In the genomic region with DNA sequence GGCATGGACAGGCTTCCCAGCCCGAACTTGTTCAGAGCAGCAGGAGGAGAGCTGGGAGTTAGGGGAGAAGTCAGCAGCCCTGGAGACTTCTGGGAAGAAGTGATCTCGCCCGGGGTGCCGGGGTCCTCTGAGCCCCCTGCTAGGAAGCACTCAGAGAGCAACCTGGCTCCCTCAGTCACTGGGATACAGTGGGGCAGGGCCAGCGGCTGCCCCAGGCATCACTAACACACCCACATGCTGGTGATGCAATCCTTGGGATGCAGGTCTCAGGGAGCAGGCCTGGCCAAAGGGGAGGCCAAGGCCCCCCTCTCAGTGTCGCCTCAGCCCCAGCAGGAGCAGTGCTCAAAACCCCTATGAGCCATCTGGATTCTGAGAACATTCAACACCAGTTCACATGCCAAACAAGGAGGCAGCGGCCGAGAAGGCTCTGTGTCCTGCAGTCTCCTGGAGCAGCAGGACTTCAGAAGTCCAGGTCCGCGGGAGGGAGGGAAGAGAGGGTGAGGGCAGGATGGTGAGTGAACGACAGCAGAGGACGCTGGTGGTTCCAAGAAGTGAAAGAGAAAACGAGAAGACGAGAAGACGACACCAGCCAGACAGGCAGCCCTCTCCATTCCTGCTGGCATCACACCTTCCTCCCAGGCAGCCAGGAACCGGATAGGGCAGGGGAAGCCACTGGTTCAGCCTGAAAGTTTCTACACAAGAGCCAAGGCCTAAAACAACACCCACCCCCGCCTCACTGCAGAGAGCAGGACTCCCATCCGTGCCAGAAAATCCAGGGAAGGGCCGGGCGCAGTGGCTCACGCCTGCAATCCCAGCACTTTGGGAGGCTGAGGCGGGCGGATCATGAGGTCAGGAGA, we compare ENCODE assay signal across 17 cellular contexts. TPM values are rescaled to one million over a fixed set of nuclear protein-coding genes. Genes with fewer than 3 reads are reported as not detected.
DNase-seq lines count a peak whose midpoint lies in the region; TF ChIP-seq lines count a peak whose summit lies in the region.
"Had no signal": no experiment of that assay in that cellular context is flagged by ENCODE, and none has a peak within 500 bp of the region (broad histone marks: within the 10 kb centered on the region; RNA-seq: fewer than 3 reads in every experiment).

No MANE protein-coding gene starts in this region.

- WGBS in stomach, 5 donors, result 45 to 83% (median 66%) methylated on average over 13 to 23 of the region's 23 CpGs

- TF ChIP-seq POLR2A in stomach (IDR thresholded peaks at IDR 0.05), result no peak

- H3K27me3 ChIP-seq in stomach, result no peaks in the 10 kb centered on the region
- H3K27me3 ChIP-seq: ovary had no signal

- H3K4me3 ChIP-seq in fibroblast of the aortic adventitia (ENCODE audit: low read depth, low read length) (no peak overlapping the region), stomach (peak overlapping the region in 1 of 4 donors; percentile 16)
- H3K4me3 ChIP-seq: ovary had no signal

- peaks cover 7% of the 10 kb centered on the region for H3K4me1 Mint-ChIP-seq in T-helper 1 cell treated with Interleukin-12 subunit alpha and Interleukin-12 subunit beta and Interleukin-4 antibody, amounts not matched to agents 30 μg/mL and 1 μg/mL, for 36 hours (ENCODE audit: low read depth)
- peaks cover 13% of the 10 kb centered on the region for H3K4me1 Mint-ChIP-seq in activated T-helper 2 cell treated with anti-CD3 and anti-CD28 coated beads, Interferon-gamma antibody, Interleukin-2, Interleukin-4, amounts not matched to agents 10 μg/mL and 5 μg/mL and 100 μg/mL, durations not matched to agents 14 hours and 24 hours and 36 hours (ENCODE audit: low read depth)

- DNase-seq in T-helper 1 cell, result no peak
- no peak for DNase-seq in activated T-helper 2 cell treated with anti-CD3 and anti-CD28 coated beads, Interferon-gamma antibody, Interleukin-2, Interleukin-4, amounts not matched to agents 10 μg/mL and 5 μg/mL and 100 μg/mL, durations not matched to agents 14 hours and 24 hours and 36 hours (ENCODE audit: low spot score)
- peak; percentile 31 for DNase-seq in fibroblast of the aortic adventitia (ENCODE audit: low read depth)
- peak; percentile 61 for DNase-seq in stomach
- DNase-seq in stimulated activated CD4-positive, alpha-beta T cell treated with anti-CD3 and anti-CD28 coated beads, Interleukin-2, amount 100 ng/mL, for 48 hours, result no peak
- no peak for DNase-seq in NCI-H1436 treated with DMSO at 0.1 percent for 48 hours (lab: John Stamatoyannopoulos, UW)
- no peak for DNase-seq in SW 1271 (lab: John Stamatoyannopoulos, UW)
- DNase-seq: activated CD4-positive, alpha-beta T cell treated with anti-CD3 and anti-CD28 coated beads, Interleukin-2, amount 50 U/mL, for 1 hour; activated T-cell treated with anti-CD3 and anti-CD28 coated beads for 4 hours; DMS53; MM.1S; NCI-H187; ovary; SHP77 treated with DMSO at 0.1 percent for 48 hours; small intestine had no signal

- peaks cover 3 to 17% (median 9%) of the 10 kb centered on the region in 4 donors for H3K36me3 ChIP-seq in stomach
- H3K36me3 ChIP-seq: ovary had no signal

- TF ChIP-seq CTCF in fibroblast of the aortic adventitia (IDR thresholded peaks at IDR 0.05; ENCODE audit: insufficient read depth, low read length) (no peak), stomach (IDR thresholded peaks at IDR 0.05) (no peak)

- H3K27ac ChIP-seq in stomach, result peak overlapping the region in 3 of 5 donors; percentile 29 to 56 (median 34)

- no peak for TF ChIP-seq EP300 in stomach (IDR thresholded peaks at IDR 0.05)

- intact Hi-C loops in activated T-helper 2 cell treated with anti-CD3 and anti-CD28 coated beads, Interferon-gamma antibody, Interleukin-2, Interleukin-4, amounts not matched to agents 10 μg/mL and 5 μg/mL and 100 μg/mL, durations not matched to agents 14 hours and 24 hours and 36 hours (cut with micrococcal nuclease), result no loop called here
- intact Hi-C loops in stomach (cut with DNase I; ENCODE audit: low total_unique reads), result no loop called here

- H3K36me3 Mint-ChIP-seq in T-helper 1 cell treated with Interleukin-12 subunit alpha and Interleukin-12 subunit beta and Interleukin-4 antibody, amounts not matched to agents 30 μg/mL and 1 μg/mL, for 36 hours (ENCODE audit: low read depth), result peaks cover 5% of the 10 kb centered on the region
- peaks cover 5% of the 10 kb centered on the region for H3K36me3 Mint-ChIP-seq in activated T-helper 2 cell treated with anti-CD3 and anti-CD28 coated beads, Interferon-gamma antibody, Interleukin-2, Interleukin-4, amounts not matched to agents 10 μg/mL and 5 μg/mL and 100 μg/mL, durations not matched to agents 14 hours and 24 hours and 36 hours (ENCODE audit: low read depth)

- H3K27ac Mint-ChIP-seq in T-helper 1 cell treated with Interleukin-12 subunit alpha and Interleukin-12 subunit beta and Interleukin-4 antibody, amounts not matched to agents 30 μg/mL and 1 μg/mL, for 36 hours, result peak overlapping the region; percentile 73
- no peak overlapping the region for H3K27ac Mint-ChIP-seq in activated T-helper 2 cell treated with anti-CD3 and anti-CD28 coated beads, Interferon-gamma antibody, Interleukin-2, Interleukin-4, amounts not matched to agents 10 μg/mL and 5 μg/mL and 100 μg/mL, durations not matched to agents 14 hours and 24 hours and 36 hours
- H3K27ac Mint-ChIP-seq: activated naive CD4-positive, alpha-beta T cell treated with anti-CD3 and anti-CD28 coated beads, Interleukin-2, amount 50 U/mL, for 24 hours had no signal

- no peaks in the 10 kb centered on the region for H3K27me3 Mint-ChIP-seq in T-helper 1 cell treated with Interleukin-12 subunit alpha and Interleukin-12 subunit beta and Interleukin-4 antibody, amounts not matched to agents 30 μg/mL and 1 μg/mL, for 36 hours (ENCODE audit: low read depth)
- no peaks in the 10 kb centered on the region for H3K27me3 Mint-ChIP-seq in activated T-helper 2 cell treated with anti-CD3 and anti-CD28 coated beads, Interferon-gamma antibody, Interleukin-2, Interleukin-4, amounts not matched to agents 10 μg/mL and 5 μg/mL and 100 μg/mL, durations not matched to agents 14 hours and 24 hours and 36 hours (ENCODE audit: low read depth)
- H3K27me3 Mint-ChIP-seq: activated naive CD4-positive, alpha-beta T cell treated with anti-CD3 and anti-CD28 coated beads, Interleukin-2, amount 50 U/mL, for 24 hours had no signal

- no peaks in the 10 kb centered on the region for H3K9me3 Mint-ChIP-seq in T-helper 1 cell treated with Interleukin-12 subunit alpha and Interleukin-12 subunit beta and Interleukin-4 antibody, amounts not matched to agents 30 μg/mL and 1 μg/mL, for 36 hours
- H3K9me3 Mint-ChIP-seq in activated T-helper 2 cell treated with anti-CD3 and anti-CD28 coated beads, Interferon-gamma antibody, Interleukin-2, Interleukin-4, amounts not matched to agents 10 μg/mL and 5 μg/mL and 100 μg/mL, durations not matched to agents 14 hours and 24 hours and 36 hours, result no peaks in the 10 kb centered on the region
- H3K9me3 Mint-ChIP-seq: activated naive CD4-positive, alpha-beta T cell treated with anti-CD3 and anti-CD28 coated beads, Interleukin-2, amount 50 U/mL, for 24 hours had no signal

- H3K9me3 ChIP-seq in stomach, result no peaks in the 10 kb centered on the region
- H3K9me3 ChIP-seq: ovary had no signal

- peaks cover 18 to 52% (median 49%) of the 10 kb centered on the region in 4 donors for H3K4me1 ChIP-seq in stomach

- H3K4me3 Mint-ChIP-seq in T-helper 1 cell treated with Interleukin-12 subunit alpha and Interleukin-12 subunit beta and Interleukin-4 antibody, amounts not matched to agents 30 μg/mL and 1 μg/mL, for 36 hours, result peak overlapping the region; percentile 42
- H3K4me3 Mint-ChIP-seq in activated T-helper 2 cell treated with anti-CD3 and anti-CD28 coated beads, Interferon-gamma antibody, Interleukin-2, Interleukin-4, amounts not matched to agents 10 μg/mL and 5 μg/mL and 100 μg/mL, durations not matched to agents 14 hours and 24 hours and 36 hours (ENCODE audit: low read depth), result peak overlapping the region; percentile 30

RNA-seq across cellular contexts. Expression of a gene that starts 2.3 kb away (rescaled TPM):
- total RNA-seq in activated T-helper 2 cell treated with anti-CD3 and anti-CD28 coated beads, Interferon-gamma antibody, Interleukin-2, Interleukin-4, amounts not matched to agents 10 μg/mL and 5 μg/mL and 100 μg/mL, durations not matched to agents 14 hours and 24 hours and 36 hours, result 1.6 TPM in 2 replicates
- 0.81 and 5.4 TPM in 2 replicates for total RNA-seq in fibroblast of the aortic adventitia (ENCODE audit: low replicate concordance)
- total RNA-seq in stomach, result 10 to 100 TPM in 4 of 5 donors, 1 to 10 TPM in 1; 3.5 to 51.3 (median 21.4) TPM
- polyA plus RNA-seq in stomach, result 10 to 100 TPM in 2 of 3 donors, 1 to 10 TPM in 1; 9.2 to 15.6 (median 14.1) TPM

RNA-seq across cellular contexts. Expression of a gene that starts 3.8 kb away (rescaled TPM):
- total RNA-seq in activated T-helper 2 cell treated with anti-CD3 and anti-CD28 coated beads, Interferon-gamma antibody, Interleukin-2, Interleukin-4, amounts not matched to agents 10 μg/mL and 5 μg/mL and 100 μg/mL, durations not matched to agents 14 hours and 24 hours and 36 hours, result 43.2 and 49.4 TPM in 2 replicates
- total RNA-seq in fibroblast of the aortic adventitia (ENCODE audit: low replicate concordance), result 27.7 and 81.1 TPM in 2 replicates
- 100 to 1,000 TPM in 1 of 5 donors, 10 to 100 TPM in 4; 23.3 to 282 (median 88.1) TPM for total RNA-seq in stomach
- polyA plus RNA-seq in stomach, result 100 to 1,000 TPM; 115 to 183 (median 181) TPM

RNA-seq across cellular contexts. Expression of a gene that starts 30.8 kb away (rescaled TPM):
- 43.2 and 46.2 TPM in 2 replicates for total RNA-seq in activated T-helper 2 cell treated with anti-CD3 and anti-CD28 coated beads, Interferon-gamma antibody, Interleukin-2, Interleukin-4, amounts not matched to agents 10 μg/mL and 5 μg/mL and 100 μg/mL, durations not matched to agents 14 hours and 24 hours and 36 hours
- total RNA-seq in fibroblast of the aortic adventitia (ENCODE audit: low replicate concordance) (16.1 and 20.2 TPM in 2 replicates), stomach (100 to 1,000 TPM in 1 of 5 donors, 10 to 100 TPM in 4; 14.3 to 134 (median 25.5) TPM)
- 10 to 100 TPM; 14.9 to 39.6 (median 20.0) TPM for polyA plus RNA-seq in stomach

RNA-seq across cellular contexts. Expression of a gene that starts 42.4 kb away (rescaled TPM):
- total RNA-seq in activated T-helper 2 cell treated with anti-CD3 and anti-CD28 coated beads, Interferon-gamma antibody, Interleukin-2, Interleukin-4, amounts not matched to agents 10 μg/mL and 5 μg/mL and 100 μg/mL, durations not matched to agents 14 hours and 24 hours and 36 hours, result 72.4 and 74.4 TPM in 2 replicates
- 5.1 and 15.5 TPM in 2 replicates for total RNA-seq in fibroblast of the aortic adventitia (ENCODE audit: low replicate concordance)
- 10 to 100 TPM in 4 of 5 donors, 1 to 10 TPM in 1; 9.4 to 40.6 (median 31.9) TPM for total RNA-seq in stomach
- 10 to 100 TPM; 17.0 to 30.0 (median 21.1) TPM for polyA plus RNA-seq in stomach

RNA-seq across cellular contexts. Expression of a gene that starts 57.6 kb away (rescaled TPM):
- 71.1 and 73.1 TPM in 2 replicates for total RNA-seq in activated T-helper 2 cell treated with anti-CD3 and anti-CD28 coated beads, Interferon-gamma antibody, Interleukin-2, Interleukin-4, amounts not matched to agents 10 μg/mL and 5 μg/mL and 100 μg/mL, durations not matched to agents 14 hours and 24 hours and 36 hours
- total RNA-seq in fibroblast of the aortic adventitia (ENCODE audit: low replicate concordance) (1.8 and 15.0 TPM in 2 replicates), stomach (100 to 1,000 TPM in 4 of 5 donors, 10 to 100 TPM in 1; 31.8 to 185 (median 148) TPM)
- 100 to 1,000 TPM in 2 of 3 donors, 10 to 100 TPM in 1; 93.5 to 134 (median 128) TPM for polyA plus RNA-seq in stomach

Comparison
In these comparisons a context has a peak if more than half of its experiments do, and no peak if none do; other contexts are left out.
1. DNase-seq: peak in fibroblast of the aortic adventitia (single experiment) and stomach (single experiment); none in T-helper 1 cell (0 of 5), activated T-helper 2 cell treated with anti-CD3 and anti-CD28 coated beads, Interferon-gamma antibody, Interleukin-2, Interleukin-4, amounts not matched to agents 10 μg/mL and 5 μg/mL and 100 μg/mL, durations not matched to agents 14 hours and 24 hours and 36 hours (single experiment), stimulated activated CD4-positive, alpha-beta T cell treated with anti-CD3 and anti-CD28 coated beads, Interleukin-2, amount 100 ng/mL, for 48 hours (0 of 2), NCI-H1436 treated with DMSO at 0.1 percent for 48 hours (single experiment) and SW 1271 (0 of 2).